Comparison of ENCODE assay signal across 1 cellular context in genomic region chr3:10008588-10009344, GRCh38.
A peak's percentile ranks its signal among the peaks of the same experiment; 100 is the strongest.
TF ChIP-seq lines count a peak whose summit lies in the region.

No MANE protein-coding gene starts in this region.

TF ChIP-seq in IMR-90, 13 proteins besides CTCF, POLR2A, EP300 and RAD21:
- TF ChIP-seq, protein P1, sequence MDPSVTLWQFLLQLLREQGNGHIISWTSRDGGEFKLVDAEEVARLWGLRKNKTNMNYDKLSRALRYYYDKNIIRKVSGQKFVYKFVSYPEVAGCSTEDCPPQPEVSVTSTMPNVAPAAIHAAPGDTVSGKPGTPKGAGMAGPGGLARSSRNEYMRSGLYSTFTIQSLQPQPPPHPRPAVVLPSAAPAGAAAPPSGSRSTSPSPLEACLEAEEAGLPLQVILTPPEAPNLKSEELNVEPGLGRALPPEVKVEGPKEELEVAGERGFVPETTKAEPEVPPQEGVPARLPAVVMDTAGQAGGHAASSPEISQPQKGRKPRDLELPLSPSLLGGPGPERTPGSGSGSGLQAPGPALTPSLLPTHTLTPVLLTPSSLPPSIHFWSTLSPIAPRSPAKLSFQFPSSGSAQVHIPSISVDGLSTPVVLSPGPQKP (IDR thresholded peaks at IDR 0.05; ENCODE audit: borderline replicate concordance, low read depth, low read length): no peak
- TF ChIP-seq MAZ (IDR thresholded peaks at IDR 0.05; ENCODE audit: borderline replicate concordance, low read depth, low read length) (0 out of 2 replicates have a peak, but pooled peaks have one; percentile 27), RFX5 (IDR thresholded peaks at IDR 0.05; ENCODE audit: low read depth, low read length) (no peak), CEBPB (IDR thresholded peaks at IDR 0.05; ENCODE audit: low read depth, low read length) (no peak), BHLHE40 (IDR thresholded peaks at IDR 0.05; ENCODE audit: low read depth, low read length) (no peak), NFE2L2 (IDR thresholded peaks at IDR 0.05; ENCODE audit: low read depth, low read length) (no peak), MXI1 (IDR thresholded peaks at IDR 0.05; ENCODE audit: borderline replicate concordance, low read depth, low read length) (no peak)
